Comparison of ENCODE assay signal across 10 cellular contexts in the genomic region with DNA sequence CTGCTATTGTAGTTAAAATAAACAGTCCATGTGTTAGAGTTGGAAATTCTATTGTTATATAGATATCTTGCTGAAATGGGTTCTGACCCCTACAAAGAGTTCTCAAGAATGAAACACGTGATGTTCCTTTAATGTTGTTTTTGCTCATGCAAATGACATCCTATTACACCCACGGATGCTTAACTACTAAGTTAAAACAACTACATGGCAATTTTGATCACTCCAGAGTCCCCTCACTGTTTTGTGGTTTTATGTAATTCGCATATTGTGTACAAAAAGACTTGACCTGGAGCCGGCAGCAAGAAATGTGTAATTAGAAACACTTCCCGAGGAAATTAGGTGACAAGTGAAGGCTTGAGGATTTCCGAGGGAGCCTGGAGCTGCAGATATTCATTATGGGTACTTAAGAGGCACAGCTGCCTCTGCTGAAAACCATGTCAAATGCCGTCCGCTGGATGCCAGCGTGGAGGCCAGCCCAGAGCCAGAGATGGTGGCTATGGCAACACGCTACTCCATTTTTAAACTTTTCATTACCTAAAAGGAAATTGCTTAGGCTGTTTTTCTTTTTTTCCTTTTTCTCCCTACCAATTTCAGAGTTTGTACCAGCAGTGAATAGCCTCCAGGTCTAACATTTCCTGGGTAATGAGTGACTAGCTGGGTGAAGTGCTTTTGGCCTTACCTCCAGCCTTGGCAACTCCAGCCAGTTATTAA. TPM values are rescaled to one million over a fixed set of nuclear protein-coding genes. Genes with fewer than 3 reads are reported as not detected.
DNase-seq lines count a peak whose midpoint lies in the region; ATAC-seq and TF ChIP-seq lines count a peak whose summit lies in the region.
"Had no signal": no experiment of that assay in that cellular context is flagged by ENCODE, and none has a peak within 500 bp of the region (broad histone marks: within the 10 kb centered on the region; RNA-seq: fewer than 3 reads in every experiment).

No MANE protein-coding gene starts in this region.

- peak overlapping the region; percentile 5 to 65 for H3K27ac ChIP-seq in left lung
- H3K27ac ChIP-seq in stomach, result peak overlapping the region; percentile 17 to 81 (median 67)
- H3K27ac ChIP-seq: 22Rv1, right atrium auricular region had no signal

- in situ Hi-C loops in astrocyte of the spinal cord (cut with HindIII; ENCODE audit: low sequenced_read_pairs), result no loop called here

- H3K9me3 ChIP-seq in left lung (peaks cover 0 to 6% of the 10 kb centered on the region in 2 donors), stomach (peaks cover 0 to 4% (median 0%) of the 10 kb centered on the region in 4 donors), BE2C (no peaks in the 10 kb centered on the region)

- no peak for TF ChIP-seq EP300 in stomach (IDR thresholded peaks at IDR 0.05)

- TF ChIP-seq CTCF in astrocyte of the spinal cord (IDR thresholded peaks at IDR 0.05; ENCODE audit: low read depth, low read length) (no peak), left lung (IDR thresholded peaks at IDR 0.05) (no peak), stomach (IDR thresholded peaks at IDR 0.05) (no peak), BE2C (IDR thresholded peaks at IDR 0.05; ENCODE audit: low read depth, low read length) (no peak)

- H3K4me1 ChIP-seq in left lung (peaks cover 14 to 19% of the 10 kb centered on the region in 2 donors), stomach (peaks cover 0 to 23% (median 16%) of the 10 kb centered on the region in 4 donors), BE2C (no peaks in the 10 kb centered on the region)

- H3K36me3 ChIP-seq in left lung, result no peaks in the 10 kb centered on the region
- H3K36me3 ChIP-seq in stomach, result no peaks in the 10 kb centered on the region
- H3K36me3 ChIP-seq in BE2C, result no peaks in the 10 kb centered on the region
- H3K36me3 ChIP-seq: right atrium auricular region had no signal

- DNase-seq in NCI-H1436 (lab: John Stamatoyannopoulos, UW) (peak; percentile 56), NCI-H1436 treated with DMSO at 0.1 percent for 48 hours (lab: John Stamatoyannopoulos, UW) (no peak), astrocyte of the spinal cord (ENCODE audit: low read depth, low spot score) (peak; percentile 48), left lung (no peak), stomach (no peak), BE2C (no peak), NCI-H774 (lab: John Stamatoyannopoulos, UW) (no peak)

- peak; percentile 81 for ATAC-seq in left lung
- no peak for ATAC-seq in HG02610 (IDR thresholded peaks at IDR 0.05; ENCODE audit: unreplicated experiment)

- intact Hi-C loops in left lung (cut with DNase I) (no loop called here), stomach (cut with DNase I; ENCODE audit: low total_unique reads) (no loop called here)

- TF ChIP-seq POLR2A in stomach (IDR thresholded peaks at IDR 0.05), result no peak

- H3K27me3 ChIP-seq in left lung (no peaks in the 10 kb centered on the region), stomach (no peaks in the 10 kb centered on the region), BE2C (no peaks in the 10 kb centered on the region)
- H3K27me3 ChIP-seq: right atrium auricular region had no signal

- 13 to 28% (median 17%) methylated on average over 10 of the region's 10 CpGs for WGBS in stomach, 5 donors

- H3K4me3 ChIP-seq in astrocyte of the spinal cord (ENCODE audit: low read depth, low read length) (no peak overlapping the region), left lung (no peak overlapping the region), stomach (no peak overlapping the region), BE2C (ENCODE audit: low read depth, low read length) (no peak overlapping the region)
- H3K4me3 ChIP-seq: right atrium auricular region had no signal

RNA-seq across cellular contexts. Expression of a gene that starts 21.0 kb away (rescaled TPM):
- total RNA-seq in left lung (10 to 100 TPM; 21.9 to 35.4 TPM), stomach (10 to 100 TPM; 16.7 to 36.8 (median 22.2) TPM)
- 10 to 100 TPM in 1 of 3 donors, 1 to 10 TPM in 2; 5.6 to 11.6 (median 7.4) TPM for polyA plus RNA-seq in stomach
- polyA plus RNA-seq in BE2C (2012; ENCODE audit: insufficient read depth, insufficient read length, low read depth), result 18.5 TPM

Comparison
In these comparisons a context has a peak if more than half of its experiments do, and no peak if none do; other contexts are left out.
1. DNase-seq: peak in NCI-H1436 (single experiment) and astrocyte of the spinal cord (single experiment); none in NCI-H1436 treated with DMSO at 0.1 percent for 48 hours (single experiment), left lung (0 of 2), stomach (single experiment), BE2C (single experiment) and NCI-H774 (single experiment).